10 cellular contexts compared by ENCODE assay signal in genomic region chr7:23012186-23012585, GRCh38. TPM values are rescaled to one million over a fixed set of nuclear protein-coding genes. Genes with fewer than 3 reads are reported as not detected.
A peak's percentile ranks its signal among the peaks of the same experiment; 100 is the strongest.
DNase-seq lines count a peak whose midpoint lies in the region; ATAC-seq, FAIRE-seq and TF ChIP-seq lines count a peak whose summit lies in the region.
"Had no signal": no experiment of that assay in that cellular context is flagged by ENCODE, and none has a peak within 500 bp of the region (broad histone marks: within the 10 kb centered on the region; RNA-seq: fewer than 3 reads in every experiment).

No MANE protein-coding gene starts in this region.

- POLR2A ChIA-PET in AG04449 (lab: Yijun Ruan, JAX) = no interaction called here
- POLR2A ChIA-PET in HEK293 (lab: Yijun Ruan, JAX) = interaction anchor here (0.9 to 1.3 kb wide), 2 partner anchors 8 to 111 kb away, joined by 3 to 7 read pairs; no protein-coding TSS in a partner anchor

- TF ChIP-seq CTCF in AG04449 (IDR thresholded peaks at IDR 0.05; ENCODE audit: insufficient read depth, low read length, missing control alignments) = no peak
- TF ChIP-seq CTCF in HEK293 (tag by site-specific recombination; IDR thresholded peaks at IDR 0.05) = no peak
- no peak for TF ChIP-seq CTCF in brain microvascular endothelial cell (IDR thresholded peaks at IDR 0.05; ENCODE audit: low read depth, low read length, missing control alignments)

- H3K36me3 ChIP-seq in HEK293 (ENCODE audit: control insufficient read depth in 2 of 2, insufficient read depth in 1 of 2, low read length in 2 of 2) (no peaks in the 10 kb centered on the region), brain microvascular endothelial cell (replicated peaks) (no peaks in the 10 kb centered on the region)

- in situ Hi-C loops in brain microvascular endothelial cell (cut with HindIII; ENCODE audit: low pct_ligation_motif_present, low sequenced_read_pairs) = no loop called here

- no peaks in the 10 kb centered on the region for H3K27me3 ChIP-seq in brain microvascular endothelial cell (replicated peaks)

- DNase-seq in AG04449 (ENCODE audit: low read depth, low spot score) = no peak
- DNase-seq in brain microvascular endothelial cell = no peak
- DNase-seq in lung microvascular endothelial cell (ENCODE audit: low read depth in 2 of 2) = peak; percentile 29 to 48
- no peak for DNase-seq in RCC 7860 (ENCODE audit: low spot score)
- no peak for DNase-seq in globus pallidus (ENCODE audit: low spot score)

- FAIRE-seq in RCC 7860 (lab: Jason Lieb, UNC) = no peak
- FAIRE-seq: D721Med had no signal

- H3K27ac ChIP-seq in HEK293 (ENCODE audit: extremely low read depth, low read depth, low read length) (no peak overlapping the region), brain microvascular endothelial cell (no peak overlapping the region)

- no peaks in the 10 kb centered on the region for H3K9me3 ChIP-seq in HEK293 (ENCODE audit: control insufficient read depth, insufficient read depth, low read depth, low read length)

- H3K4me1 ChIP-seq in HEK293 (ENCODE audit: control insufficient read depth, insufficient read depth, low read length) = peaks cover 5% of the 10 kb centered on the region; the same call in 1 of the 2 replicates

- CTCF ChIA-PET in AG04449 (lab: Yijun Ruan, JAX) = interaction anchor here (1.0 to 2.7 kb wide), 6 partner anchors 9 to 452 kb away, joined by 3 to 7 read pairs (median 3); partner anchors contain the start of gene IL6
- CTCF ChIA-PET in HEK293 (lab: Yijun Ruan, JAX) = interaction anchor here (0.7 to 3.2 kb wide), 4 partner anchors 10 to 535 kb away, joined by 3 to 11 read pairs (median 3); no protein-coding TSS in a partner anchor

- H3K4me3 ChIP-seq in AG04449 (ENCODE audit: low read depth, low read length) = peak overlapping the region; percentile 90
- H3K4me3 ChIP-seq in HEK293 (ENCODE audit: low read depth, low read length) = peak overlapping the region; percentile 69
- H3K4me3 ChIP-seq in brain microvascular endothelial cell (ENCODE audit: low read depth, low read length) = peak overlapping the region; percentile 80

- ATAC-seq in GM19452 (IDR thresholded peaks at IDR 0.05; ENCODE audit: unreplicated experiment) = no peak
- ATAC-seq in GM21515 (IDR thresholded peaks at IDR 0.05; ENCODE audit: unreplicated experiment) = no peak
- ATAC-seq: activated naive CD8-positive, alpha-beta T cell treated with anti-CD3 and anti-CD28 coated beads, Interleukin-2, amount 50 U/mL, for 24 hours had no signal

TF ChIP-seq in HEK293, 187 proteins besides CTCF, POLR2A, EP300 and RAD21:
- TF ChIP-seq ZNF335 (tag by site-specific recombination; conservative IDR thresholded peaks at IDR 0.05) (0 out of 2 replicates have a peak, but pooled peaks have one; percentile 31), ZNF707 (tag by site-specific recombination; IDR thresholded peaks at IDR 0.05) (no peak)

RNA-seq across cellular contexts. Expression of gene HYCC1, which starts 1.7 kb away (rescaled TPM):
- 26.8 and 27.7 TPM in 2 replicates for total RNA-seq in lung microvascular endothelial cell

Comparison
In these comparisons a context has a peak if more than half of its experiments do, and no peak if none do; other contexts are left out.
1. DNase-seq: peak in lung microvascular endothelial cell (2 of 2); none in AG04449 (single experiment), brain microvascular endothelial cell (single experiment), RCC 7860 (single experiment) and globus pallidus (single experiment).
2. Peak in every context shown above with its lines, with median percentiles within 50 percentile points of each other: H3K4me3 ChIP-seq.